8 cellular contexts compared by ENCODE assay signal in the genomic region with DNA sequence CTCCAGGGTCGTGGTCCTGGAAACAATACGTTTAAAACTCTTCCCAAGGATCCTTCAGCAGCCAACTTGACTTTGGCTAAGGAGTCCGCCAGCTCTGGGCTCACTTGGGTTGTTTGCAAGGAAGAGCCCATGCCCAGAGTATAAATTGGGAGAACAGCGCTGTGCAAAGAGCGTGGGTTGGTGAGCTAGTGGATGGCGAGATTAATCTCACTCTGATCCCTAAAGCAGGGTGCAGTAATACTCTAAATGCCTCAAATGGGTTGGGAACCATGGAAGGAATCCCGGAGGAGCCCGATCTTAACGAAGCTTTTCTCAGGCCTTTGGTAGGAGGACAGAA. TPM values are rescaled to one million over a fixed set of nuclear protein-coding genes. Genes with fewer than 3 reads are reported as not detected.
DNase-seq lines count a peak whose midpoint lies in the region; ATAC-seq and TF ChIP-seq lines count a peak whose summit lies in the region.

No MANE protein-coding gene starts in this region.

- ATAC-seq in GM18511 (IDR thresholded peaks at IDR 0.05; ENCODE audit: unreplicated experiment) (peak; percentile 0), Right ventricle myocardium superior (ENCODE audit: poor library complexity) (peak; percentile 13), sciatic nerve (peak; percentile 25), HG03159 (IDR thresholded peaks at IDR 0.05; ENCODE audit: unreplicated experiment) (no peak)

- TF ChIP-seq CTCF in WI38 (IDR thresholded peaks at IDR 0.05; ENCODE audit: low read depth, low read length): no peak

- H3K4me3 ChIP-seq in WI38 (ENCODE audit: low read depth, low read length): peak overlapping the region; percentile 90

- intact Hi-C loops in Right ventricle myocardium superior (cut with DNase I): no loop called here
- intact Hi-C loops in sciatic nerve (cut with DNase I): no loop called here

- CTCF ChIA-PET in HEK293T (lab: Yijun Ruan, JAX): no interaction called here

- POLR2A ChIA-PET in HEK293T (lab: Yijun Ruan, JAX): interaction anchor here (0.7 to 2.0 kb wide), 14 partner anchors 8 to 1049 kb away, joined by 3 to 12 read pairs (median 4); partner anchors contain the start of gene DLX5

- no peak for DNase-seq in Right ventricle myocardium superior
- no peak for DNase-seq in sciatic nerve (ENCODE audit: low spot score)
- DNase-seq in SIG-M5 treated with dmso at 0.1 percent for 504 hours (lab: John Stamatoyannopoulos, UW; ENCODE audit: unreplicated experiment): no peak
- DNase-seq in HEK293T (ENCODE audit: extremely low spot score): no peak
- no peak for DNase-seq in foreskin melanocyte

TF ChIP-seq in HEK293T, 16 proteins besides CTCF, POLR2A, EP300 and RAD21:
- TF ChIP-seq SP1 (IDR thresholded peaks at IDR 0.05) (no peak), FOXK2 (IDR thresholded peaks at IDR 0.05) (no peak), PKNOX1 (IDR thresholded peaks at IDR 0.05) (no peak), ARNT (IDR thresholded peaks at IDR 0.05) (no peak), ZNF384 (IDR thresholded peaks at IDR 0.05) (no peak), LEF1 (IDR thresholded peaks at IDR 0.05; ENCODE audit: borderline replicate concordance) (no peak), FOXM1 (IDR thresholded peaks at IDR 0.05; ENCODE audit: borderline replicate concordance) (no peak), CTBP1 (IDR thresholded peaks at IDR 0.05; ENCODE audit: borderline replicate concordance) (no peak), HDGF (IDR thresholded peaks at IDR 0.05; ENCODE audit: borderline replicate concordance) (no peak), ELF4 (IDR thresholded peaks at IDR 0.05) (no peak), FOXA1 (IDR thresholded peaks at IDR 0.05) (no peak), TARDBP (IDR thresholded peaks at IDR 0.05) (no peak), SUZ12 (IDR thresholded peaks at IDR 0.05) (no peak), BHLHE40 (IDR thresholded peaks at IDR 0.05; ENCODE audit: borderline replicate concordance) (no peak), L3MBTL2 (conservative IDR thresholded peaks at IDR 0.05) (no peak), NFRKB (IDR thresholded peaks at IDR 0.05) (no peak)

RNA-seq across cellular contexts. Expression of gene SDHAF3, which starts 0.5 kb away (rescaled TPM):
- total RNA-seq in Right ventricle myocardium superior: 19.3 TPM
- 11.1 TPM for total RNA-seq in sciatic nerve
